Comparison of ENCODE assay signal across 8 cellular contexts in the genomic region with DNA sequence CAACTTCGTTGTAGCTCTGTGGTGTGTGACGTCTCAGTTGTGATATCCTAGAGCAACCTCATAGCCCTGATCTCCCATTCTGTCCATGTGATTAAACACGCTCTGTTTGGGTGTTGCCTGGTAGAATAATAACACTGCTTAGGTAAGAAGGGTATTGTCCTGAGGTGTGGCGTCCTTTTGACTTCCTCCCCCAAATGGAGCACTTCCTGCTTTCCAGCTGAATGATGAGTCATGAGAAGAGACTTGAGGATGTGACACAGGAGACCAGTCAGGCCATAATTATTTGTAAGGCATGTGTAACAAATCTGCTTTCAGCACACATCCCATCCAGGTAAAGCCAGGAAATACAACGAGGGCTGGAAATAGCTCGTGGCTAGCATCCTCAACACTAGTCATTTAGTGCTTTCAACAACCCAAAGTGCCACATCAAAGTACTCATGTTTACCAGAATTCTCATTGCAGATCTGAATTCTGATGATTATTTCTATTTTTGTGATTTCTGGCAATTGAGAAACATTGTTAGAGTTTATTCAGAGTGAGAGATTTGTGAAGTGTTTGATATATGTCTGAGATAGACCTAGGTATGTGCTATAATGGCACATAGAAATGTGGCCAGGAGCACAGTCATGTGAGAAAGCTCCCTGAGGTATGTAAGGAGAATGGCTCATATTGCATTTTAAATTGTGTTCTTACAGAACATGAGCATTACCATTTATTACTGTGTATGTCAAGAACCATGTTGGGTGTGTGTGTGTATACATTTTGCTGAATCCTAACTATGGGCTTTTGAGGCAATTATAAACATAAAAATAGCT.
DNase-seq lines count a peak whose midpoint lies in the region; ATAC-seq and TF ChIP-seq lines count a peak whose summit lies in the region.

No MANE protein-coding gene starts in this region.

- H4K20me1 ChIP-seq in PC-3 (ENCODE audit: low read length), result no peaks in the 10 kb centered on the region
- no peaks in the 10 kb centered on the region for H4K20me1 ChIP-seq in smooth muscle cell (ENCODE audit: low read depth)

- H3K4me1 ChIP-seq in PC-3 (ENCODE audit: insufficient read depth, low read length), result peaks cover 20% of the 10 kb centered on the region
- H3K4me1 ChIP-seq in smooth muscle cell (ENCODE audit: low read depth), result no peaks in the 10 kb centered on the region

- H2AFZ ChIP-seq in PC-3 (ENCODE audit: low read length), result peak overlapping the region; percentile 58
- H2AFZ ChIP-seq in smooth muscle cell (ENCODE audit: low read depth), result no peak overlapping the region

- peak; percentile 93 for ATAC-seq in PC-3
- no peak for ATAC-seq in stimulated activated memory B cell treated with anti-CD40 and anti-IgM and Interleukin-4, amounts not matched to agents 10 μg/mL and 1 μg/mL and 100 μg/mL, for 72 hours

- no peak overlapping the region for H3K27ac Mint-ChIP-seq in stimulated activated memory B cell treated with anti-CD40 and anti-IgM and Interleukin-4, amounts not matched to agents 10 μg/mL and 1 μg/mL and 100 μg/mL, for 72 hours

- POLR2A ChIA-PET in PC-3 (lab: Charles Lee; ENCODE audit: unreplicated experiment), result interaction anchor here (0.6 kb wide), 1 partner anchor 124 kb away, joined by 5 read pairs; no protein-coding TSS in a partner anchor

- no peaks in the 10 kb centered on the region for H3K9me3 ChIP-seq in PC-3 (ENCODE audit: low read length)
- H3K9me3 ChIP-seq in smooth muscle cell (replicated peaks; ENCODE audit: low read depth), result no peaks in the 10 kb centered on the region

- DNase-seq in NCI-H1436 (lab: John Stamatoyannopoulos, UW), result peak; percentile 43
- no peak for DNase-seq in NCI-H1436 treated with DMSO at 0.1 percent for 48 hours (lab: John Stamatoyannopoulos, UW)
- DNase-seq in PC-3, result peak; percentile 94
- DNase-seq in fibroblast of pulmonary artery (ENCODE audit: low read depth), result peak; percentile 92
- no peak for DNase-seq in smooth muscle cell (lab: John Stamatoyannopoulos, UW; ENCODE audit: unreplicated experiment)
- no peak for DNase-seq in NCI-H146 (lab: John Stamatoyannopoulos, UW)
- DNase-seq in coronary artery (ENCODE audit: low spot score), result no peak

- H3K36me3 Mint-ChIP-seq in stimulated activated memory B cell treated with anti-CD40 and anti-IgM and Interleukin-4, amounts not matched to agents 10 μg/mL and 1 μg/mL and 100 μg/mL, for 72 hours, result no peaks in the 10 kb centered on the region

- H3K9me2 ChIP-seq in PC-3 (replicated peaks; ENCODE audit: low read length), result peaks cover 6% of the 10 kb centered on the region; the same call in 1 of the 2 replicates

- H3K79me2 ChIP-seq in PC-3 (ENCODE audit: low read length), result no peaks in the 10 kb centered on the region
- H3K79me2 ChIP-seq in smooth muscle cell (ENCODE audit: low read depth), result no peaks in the 10 kb centered on the region

- BruUV-seq in PC-3 (replicated peaks; lab: Mats Ljungman, UMichigan), result no TSS peak

- H3K4me1 Mint-ChIP-seq in stimulated activated memory B cell treated with anti-CD40 and anti-IgM and Interleukin-4, amounts not matched to agents 10 μg/mL and 1 μg/mL and 100 μg/mL, for 72 hours, result no peaks in the 10 kb centered on the region

- H3K27me3 ChIP-seq in PC-3 (ENCODE audit: low read length), result no peaks in the 10 kb centered on the region
- no peaks in the 10 kb centered on the region for H3K27me3 ChIP-seq in smooth muscle cell (ENCODE audit: low read depth)

- intact Hi-C loops in PC-3 (cut with micrococcal nuclease), result no loop called here

- H3K9me3 Mint-ChIP-seq in stimulated activated memory B cell treated with anti-CD40 and anti-IgM and Interleukin-4, amounts not matched to agents 10 μg/mL and 1 μg/mL and 100 μg/mL, for 72 hours, result no peaks in the 10 kb centered on the region

- 62% methylated on average over 6 of the region's 6 CpGs for WGBS in smooth muscle cell (ENCODE audit: low lambda C conversion rate)

- CTCF ChIA-PET in PC-3 (lab: Charles Lee), result interaction anchor here (0.6 kb wide), 1 partner anchor 30 kb away, joined by 3 read pairs; no protein-coding TSS in a partner anchor

- no peak overlapping the region for H3K4me3 Mint-ChIP-seq in stimulated activated memory B cell treated with anti-CD40 and anti-IgM and Interleukin-4, amounts not matched to agents 10 μg/mL and 1 μg/mL and 100 μg/mL, for 72 hours

- no peak for TF ChIP-seq CTCF in PC-3 (conservative IDR thresholded peaks at IDR 0.05; ENCODE audit: low read depth, low read length)
- TF ChIP-seq CTCF in fibroblast of pulmonary artery (IDR thresholded peaks at IDR 0.05; ENCODE audit: low read length, missing control alignments), result no peak
- no peak for TF ChIP-seq CTCF in smooth muscle cell (IDR thresholded peaks at IDR 0.05; ENCODE audit: borderline replicate concordance, insufficient read depth, poor library complexity, severe bottlenecking)
- TF ChIP-seq CTCF in coronary artery (IDR thresholded peaks at IDR 0.05), result no peak

- H3K36me3 ChIP-seq in PC-3 (ENCODE audit: low read depth, low read length) (no peaks in the 10 kb centered on the region), smooth muscle cell (ENCODE audit: low read depth) (no peaks in the 10 kb centered on the region)

- peaks cover 10% of the 10 kb centered on the region for H3K27me3 Mint-ChIP-seq in stimulated activated memory B cell treated with anti-CD40 and anti-IgM and Interleukin-4, amounts not matched to agents 10 μg/mL and 1 μg/mL and 100 μg/mL, for 72 hours

- H3K9ac ChIP-seq in PC-3 (ENCODE audit: low read length) (peak overlapping the region; percentile 46), smooth muscle cell (ENCODE audit: low read depth) (peak overlapping the region; percentile 69)

- peak overlapping the region; percentile 84 for H3K27ac ChIP-seq in PC-3 (ENCODE audit: low read length)
- peak overlapping the region; percentile 80 for H3K27ac ChIP-seq in smooth muscle cell (ENCODE audit: low read depth)
- peak overlapping the region in 1 of 2 donors; percentile 41 for H3K27ac ChIP-seq in coronary artery

- H3K4me2 ChIP-seq in PC-3 (ENCODE audit: low read length) (peak overlapping the region; percentile 55), smooth muscle cell (no peak overlapping the region)

- H3K4me3 ChIP-seq in PC-3 (ENCODE audit: low read length), result peak overlapping the region; percentile 31; the same call in 1 of the 2 replicates
- no peak overlapping the region for H3K4me3 ChIP-seq in fibroblast of pulmonary artery (replicated peaks; ENCODE audit: low read depth, low read length)
- H3K4me3 ChIP-seq in smooth muscle cell, result no peak overlapping the region
- no peak overlapping the region for H3K4me3 ChIP-seq in coronary artery

- no peaks in the 10 kb centered on the region for H3F3A ChIP-seq in PC-3 (ENCODE audit: low read length, unreplicated experiment)
- no peaks in the 10 kb centered on the region for H3F3A ChIP-seq in smooth muscle cell (ENCODE audit: low read depth)

Comparison
In these comparisons a context has a peak if more than half of its experiments do, and no peak if none do; other contexts are left out.
1. DNase-seq: peak in NCI-H1436 (single experiment), PC-3 (single experiment) and fibroblast of pulmonary artery (single experiment); none in NCI-H1436 treated with DMSO at 0.1 percent for 48 hours (single experiment), smooth muscle cell (single experiment), NCI-H146 (single experiment) and coronary artery (single experiment).